1 cellular context compared by ENCODE assay signal in genomic region chr11:112225753-112226061, GRCh38.
A peak's percentile ranks its signal among the peaks of the same experiment; 100 is the strongest.
TF ChIP-seq lines count a peak whose summit lies in the region.

No MANE protein-coding gene starts in this region.

TF ChIP-seq in HepG2, 621 proteins besides CTCF, POLR2A, EP300 and RAD21:
- TF ChIP-seq ZNF609 (CRISPR knock-in tag; IDR thresholded peaks at IDR 0.05; ENCODE audit: borderline replicate concordance) (no peak), NR3C1 (CRISPR knock-in tag; IDR thresholded peaks at IDR 0.05) (no peak), ADNP (CRISPR knock-in tag; IDR thresholded peaks at IDR 0.05) (no peak), TFDP1 (CRISPR knock-in tag; IDR thresholded peaks at IDR 0.05; ENCODE audit: borderline replicate concordance) (no peak), NR2F1 (CRISPR knock-in tag; IDR thresholded peaks at IDR 0.05) (0 out of 4 replicates have a peak, but pooled peaks of 1 of the 2 experiments have one; percentile 52), MEF2D (CRISPR knock-in tag; IDR thresholded peaks at IDR 0.05) (peak; percentile 7; the same call in 1 of the 2 replicates), ZNF121 (CRISPR knock-in tag; IDR thresholded peaks at IDR 0.05) (peak; percentile 92), ZNF557 (CRISPR knock-in tag; IDR thresholded peaks at IDR 0.05) (no peak), DNMT3B (CRISPR knock-in tag; conservative IDR thresholded peaks at IDR 0.05) (no peak; the same call in 1 of the 2 replicates), MIER3 (CRISPR knock-in tag; IDR thresholded peaks at IDR 0.05; ENCODE audit: borderline replicate concordance) (no peak), PHF20 (CRISPR knock-in tag; IDR thresholded peaks at IDR 0.05) (no peak), ZBTB21 (CRISPR knock-in tag; IDR thresholded peaks at IDR 0.05) (peak; percentile 44; the same call in 1 of the 2 replicates), MATR3 (CRISPR knock-in tag; IDR thresholded peaks at IDR 0.05) (no peak), ZNF816 (CRISPR knock-in tag; IDR thresholded peaks at IDR 0.05; ENCODE audit: borderline replicate concordance) (no peak), MXI1 (IDR thresholded peaks at IDR 0.05; ENCODE audit: borderline replicate concordance, low read depth, low read length) (0 out of 3 replicates have a peak, but pooled peaks have one; percentile 15), ZBTB10 (CRISPR knock-in tag; IDR thresholded peaks at IDR 0.05; ENCODE audit: borderline replicate concordance) (peak; percentile 1; the same call in 1 of the 2 replicates), TBL1XR1 (IDR thresholded peaks at IDR 0.05; ENCODE audit: borderline replicate concordance, low read length, partially characterized antibody) (peak; percentile 10), HNF4G (IDR thresholded peaks at IDR 0.05; ENCODE audit: borderline replicate concordance, low read depth, low read length) (peak; percentile 39; the same call in 1 of the 2 replicates), HNF4G (CRISPR knock-in tag; IDR thresholded peaks at IDR 0.05; ENCODE audit: borderline replicate concordance, low read depth) (no peak), TRAFD1 (CRISPR knock-in tag; IDR thresholded peaks at IDR 0.05; ENCODE audit: borderline replicate concordance) (no peak), SNAPC5 (CRISPR knock-in tag; IDR thresholded peaks at IDR 0.05; ENCODE audit: borderline replicate concordance) (0 out of 2 replicates have a peak, but pooled peaks have one; percentile 36), ZNF740 (CRISPR knock-in tag; IDR thresholded peaks at IDR 0.05) (no peak), ZNF446 (CRISPR knock-in tag; IDR thresholded peaks at IDR 0.05) (0 out of 2 replicates have a peak, but pooled peaks have one; percentile 21), TARDBP (CRISPR knock-in tag; IDR thresholded peaks at IDR 0.05) (peak; percentile 67), ZNF205 (CRISPR knock-in tag; IDR thresholded peaks at IDR 0.05) (no peak), ZNF260 (CRISPR knock-in tag; IDR thresholded peaks at IDR 0.05; ENCODE audit: borderline replicate concordance, low read depth) (no peak), FOSL2 (CRISPR knock-in tag; IDR thresholded peaks at IDR 0.05) (peak; percentile 77; the same call in 1 of the 2 replicates), ZNF33B (CRISPR knock-in tag; IDR thresholded peaks at IDR 0.05) (no peak)
- TF ChIP-seq, protein P1, sequence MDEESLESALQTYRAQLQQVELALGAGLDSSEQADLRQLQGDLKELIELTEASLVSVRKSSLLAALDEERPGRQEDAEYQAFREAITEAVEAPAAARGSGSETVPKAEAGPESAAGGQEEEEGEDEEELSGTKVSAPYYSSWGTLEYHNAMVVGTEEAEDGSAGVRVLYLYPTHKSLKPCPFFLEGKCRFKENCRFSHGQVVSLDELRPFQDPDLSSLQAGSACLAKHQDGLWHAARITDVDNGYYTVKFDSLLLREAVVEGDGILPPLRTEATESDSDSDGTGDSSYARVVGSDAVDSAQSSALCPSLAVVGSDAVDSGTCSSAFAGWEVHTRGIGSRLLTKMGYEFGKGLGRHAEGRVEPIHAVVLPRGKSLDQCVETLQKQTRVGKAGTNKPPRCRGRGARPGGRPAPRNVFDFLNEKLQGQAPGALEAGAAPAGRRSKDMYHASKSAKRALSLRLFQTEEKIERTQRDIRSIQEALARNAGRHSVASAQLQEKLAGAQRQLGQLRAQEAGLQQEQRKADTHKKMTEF (CRISPR knock-in tag; IDR thresholded peaks at IDR 0.05): no peak
- TF ChIP-seq, protein P2, sequence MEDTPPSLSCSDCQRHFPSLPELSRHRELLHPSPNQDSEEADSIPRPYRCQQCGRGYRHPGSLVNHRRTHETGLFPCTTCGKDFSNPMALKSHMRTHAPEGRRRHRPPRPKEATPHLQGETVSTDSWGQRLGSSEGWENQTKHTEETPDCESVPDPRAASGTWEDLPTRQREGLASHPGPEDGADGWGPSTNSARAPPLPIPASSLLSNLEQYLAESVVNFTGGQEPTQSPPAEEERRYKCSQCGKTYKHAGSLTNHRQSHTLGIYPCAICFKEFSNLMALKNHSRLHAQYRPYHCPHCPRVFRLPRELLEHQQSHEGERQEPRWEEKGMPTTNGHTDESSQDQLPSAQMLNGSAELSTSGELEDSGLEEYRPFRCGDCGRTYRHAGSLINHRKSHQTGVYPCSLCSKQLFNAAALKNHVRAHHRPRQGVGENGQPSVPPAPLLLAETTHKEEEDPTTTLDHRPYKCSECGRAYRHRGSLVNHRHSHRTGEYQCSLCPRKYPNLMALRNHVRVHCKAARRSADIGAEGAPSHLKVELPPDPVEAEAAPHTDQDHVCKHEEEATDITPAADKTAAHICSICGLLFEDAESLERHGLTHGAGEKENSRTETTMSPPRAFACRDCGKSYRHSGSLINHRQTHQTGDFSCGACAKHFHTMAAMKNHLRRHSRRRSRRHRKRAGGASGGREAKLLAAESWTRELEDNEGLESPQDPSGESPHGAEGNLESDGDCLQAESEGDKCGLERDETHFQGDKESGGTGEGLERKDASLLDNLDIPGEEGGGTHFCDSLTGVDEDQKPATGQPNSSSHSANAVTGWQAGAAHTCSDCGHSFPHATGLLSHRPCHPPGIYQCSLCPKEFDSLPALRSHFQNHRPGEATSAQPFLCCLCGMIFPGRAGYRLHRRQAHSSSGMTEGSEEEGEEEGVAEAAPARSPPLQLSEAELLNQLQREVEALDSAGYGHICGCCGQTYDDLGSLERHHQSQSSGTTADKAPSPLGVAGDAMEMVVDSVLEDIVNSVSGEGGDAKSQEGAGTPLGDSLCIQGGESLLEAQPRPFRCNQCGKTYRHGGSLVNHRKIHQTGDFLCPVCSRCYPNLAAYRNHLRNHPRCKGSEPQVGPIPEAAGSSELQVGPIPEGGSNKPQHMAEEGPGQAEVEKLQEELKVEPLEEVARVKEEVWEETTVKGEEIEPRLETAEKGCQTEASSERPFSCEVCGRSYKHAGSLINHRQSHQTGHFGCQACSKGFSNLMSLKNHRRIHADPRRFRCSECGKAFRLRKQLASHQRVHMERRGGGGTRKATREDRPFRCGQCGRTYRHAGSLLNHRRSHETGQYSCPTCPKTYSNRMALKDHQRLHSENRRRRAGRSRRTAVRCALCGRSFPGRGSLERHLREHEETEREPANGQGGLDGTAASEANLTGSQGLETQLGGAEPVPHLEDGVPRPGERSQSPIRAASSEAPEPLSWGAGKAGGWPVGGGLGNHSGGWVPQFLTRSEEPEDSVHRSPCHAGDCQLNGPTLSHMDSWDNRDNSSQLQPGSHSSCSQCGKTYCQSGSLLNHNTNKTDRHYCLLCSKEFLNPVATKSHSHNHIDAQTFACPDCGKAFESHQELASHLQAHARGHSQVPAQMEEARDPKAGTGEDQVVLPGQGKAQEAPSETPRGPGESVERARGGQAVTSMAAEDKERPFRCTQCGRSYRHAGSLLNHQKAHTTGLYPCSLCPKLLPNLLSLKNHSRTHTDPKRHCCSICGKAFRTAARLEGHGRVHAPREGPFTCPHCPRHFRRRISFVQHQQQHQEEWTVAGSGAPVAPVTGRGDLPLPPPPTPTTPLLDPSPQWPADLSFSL (CRISPR knock-in tag; IDR thresholded peaks at IDR 0.05): no peak
TF ChIP-seq in HepG2: peak in this region for 12.
